ENCODE assay signal across 23 cellular contexts in the genomic region with DNA sequence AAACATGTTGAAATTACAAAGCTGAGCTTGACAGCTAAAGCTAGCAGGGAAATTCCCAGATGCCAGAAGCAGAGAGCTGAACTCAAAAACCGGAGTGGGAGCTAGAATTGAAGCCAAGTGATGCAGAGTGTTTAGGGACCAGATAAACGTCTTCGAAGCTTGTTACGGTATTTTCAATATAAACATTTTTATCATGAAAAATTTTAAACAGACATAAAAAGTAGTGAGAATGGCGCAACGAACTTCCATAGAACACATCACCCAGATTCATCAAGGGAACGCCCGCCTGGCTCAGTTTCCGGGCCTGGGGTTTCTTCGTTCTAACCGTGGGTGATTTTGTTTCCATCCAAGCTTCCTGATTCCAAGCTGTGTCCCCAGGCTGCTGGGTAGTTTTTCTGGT. TPM values are rescaled to one million over a fixed set of nuclear protein-coding genes. Genes with fewer than 3 reads are reported as not detected.
"Had no signal": no experiment of that assay in that cellular context is flagged by ENCODE, and none has a peak within 500 bp of the region (broad histone marks: within the 10 kb centered on the region; RNA-seq: fewer than 3 reads in every experiment).

No MANE protein-coding gene starts in this region.

- H3K4me3 ChIP-seq: mucosa of descending colon, SJSA1, transverse colon had no signal

- ATAC-seq: activated CD8-positive, alpha-beta T cell treated with anti-CD3 and anti-CD28 coated beads, Interleukin-2, amount 10 ng/mL, durations not matched to agents 7 days and 5 days; activated naive CD4-positive, alpha-beta T cell treated with anti-CD3 and anti-CD28 coated beads, Interleukin-2, amount 50 U/mL, for 72 hours; left colon; mucosa of descending colon; naive thymus-derived CD8-positive, alpha-beta T cell; stimulated activated effector memory CD8-positive, alpha-beta T cell treated with anti-CD3 and anti-CD28 coated beads, Interleukin-12 subunit alpha, Interleukin-12 subunit beta, amount 100 ng/mL, for 72 hours; WTC11 had no signal

- DNase-seq: activated CD4-positive, alpha-beta T cell treated with anti-CD3 and anti-CD28 coated beads for 4 hours; activated CD8-positive, alpha-beta memory T cell treated with anti-CD3 and anti-CD28 coated beads, Interleukin-2, amount 50 U/mL, for 4 hours; activated CD8-positive, alpha-beta T cell treated with anti-CD3 and anti-CD28 coated beads, Interleukin-2, amount 10 ng/mL, durations not matched to agents 7 days and 5 days; activated gamma-delta T cell; activated T-cell treated with anti-CD3 and anti-CD28 coated beads, Interleukin-2, amount 50 U/mL, for 48 hours; amniotic stem cell; brain microvascular endothelial cell; foreskin melanocyte; head of caudate nucleus; left colon; mammary epithelial cell; mucosa of descending colon; naive thymus-derived CD8-positive, alpha-beta T cell; posterior cingulate gyrus; SW 1271; transverse colon had no signal

- H3K4me1 ChIP-seq: SJSA1 had no signal

- H3K36me3 ChIP-seq: brain microvascular endothelial cell, SJSA1, transverse colon had no signal

- H3K27ac ChIP-seq: brain microvascular endothelial cell, SJSA1 had no signal

- H3K27me3 ChIP-seq: brain microvascular endothelial cell, transverse colon had no signal

- H3K9me3 ChIP-seq: mucosa of descending colon, SJSA1, transverse colon had no signal

RNA-seq across cellular contexts. Expression of a gene that starts 43.6 kb away (rescaled TPM):
- total RNA-seq: activated CD8-positive, alpha-beta T cell treated with anti-CD3 and anti-CD28 coated beads, Interleukin-2, amount 10 ng/mL, durations not matched to agents 7 days and 5 days; activated naive CD4-positive, alpha-beta T cell treated with anti-CD3 and anti-CD28 coated beads, Interleukin-2, amount 50 U/mL, for 72 hours; chondrocyte; dermis microvascular lymphatic vessel endothelial cell; naive thymus-derived CD8-positive, alpha-beta T cell; SJSA1; T-helper 2 cell treated with Interferon-gamma antibody and Interleukin-4, amounts not matched to agents 100 ng/mL and 5 ng/mL, for 36 hours had no signal
